In the genomic region with DNA sequence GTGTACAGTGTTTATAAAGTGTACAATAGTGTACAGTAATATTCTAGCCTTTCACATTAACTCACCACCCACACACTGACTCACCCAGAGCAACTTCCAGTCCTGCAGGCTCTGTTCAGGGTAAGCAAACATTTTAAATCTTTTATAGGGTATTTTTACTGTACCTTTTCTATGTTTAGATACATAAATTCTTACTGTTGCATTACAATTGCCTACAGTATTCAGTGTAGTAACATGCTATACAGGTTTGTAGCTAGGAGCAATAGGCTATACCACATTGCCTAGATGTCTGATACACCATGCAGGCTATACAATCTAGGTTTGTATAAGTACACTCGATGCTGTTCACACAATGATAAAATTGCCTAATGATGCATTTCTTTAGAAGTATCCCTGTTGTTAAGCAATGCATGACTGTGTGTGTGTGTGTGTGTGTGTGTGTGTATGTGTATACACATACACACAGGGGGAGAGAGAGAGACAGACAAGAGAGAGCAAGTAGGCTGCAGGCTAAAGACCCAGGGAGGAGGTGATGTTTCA, we compare ENCODE assay signal across 11 cellular contexts.
DNase-seq lines count a peak whose midpoint lies in the region; ATAC-seq and TF ChIP-seq lines count a peak whose summit lies in the region.
"Had no signal": no experiment of that assay in that cellular context is flagged by ENCODE, and none has a peak within 500 bp of the region (broad histone marks: within the 10 kb centered on the region; RNA-seq: fewer than 3 reads in every experiment).

No MANE protein-coding gene starts in this region.

- dilution Hi-C loops in IMR-90 (cut with HindIII; ENCODE audit: low sequenced_read_pairs, unreplicated experiment), result no loop called here

- no peak overlapping the region for H2AK9ac ChIP-seq in IMR-90 (replicated peaks; ENCODE audit: low read depth, low read length, poor library complexity)

- H3K79me2 ChIP-seq in DND-41 (ENCODE audit: insufficient read depth, low read length), result no peaks in the 10 kb centered on the region

- peak overlapping the region; percentile 17; the same call in 1 of the 2 replicates for H4K91ac ChIP-seq in IMR-90 (ENCODE audit: insufficient read depth, low read depth, low read length)

- H4K8ac ChIP-seq in IMR-90 (ENCODE audit: low read depth in 2 of 2, low read length in 2 of 2), result peak overlapping the region in 1 of 2 experiments; percentile 54; a peak in 1 of 4 replicates

- no peak for TF ChIP-seq POLR2A in IMR-90 (IDR thresholded peaks at IDR 0.05; ENCODE audit: low read depth, low read length)

- H3K27me3 Mint-ChIP-seq in activated T-helper 2 cell treated with anti-CD3 and anti-CD28 coated beads, Interferon-gamma antibody, Interleukin-2, Interleukin-4, amounts not matched to agents 10 μg/mL and 5 μg/mL and 100 μg/mL, durations not matched to agents 14 hours and 24 hours and 36 hours (ENCODE audit: low read depth), result no peaks in the 10 kb centered on the region
- H3K27me3 Mint-ChIP-seq: stimulated activated naive CD8-positive, alpha-beta T cell treated with anti-CD3 and anti-CD28 coated beads, Interleukin-15, Interleukin-2, amounts not matched to agents 100 ng/mL and 50 ng/mL, for 24 hours had no signal

- H3K36me3 Mint-ChIP-seq in activated T-helper 2 cell treated with anti-CD3 and anti-CD28 coated beads, Interferon-gamma antibody, Interleukin-2, Interleukin-4, amounts not matched to agents 10 μg/mL and 5 μg/mL and 100 μg/mL, durations not matched to agents 14 hours and 24 hours and 36 hours (ENCODE audit: low read depth), result no peaks in the 10 kb centered on the region

- no peaks in the 10 kb centered on the region for H3K9me3 Mint-ChIP-seq in activated T-helper 2 cell treated with anti-CD3 and anti-CD28 coated beads, Interferon-gamma antibody, Interleukin-2, Interleukin-4, amounts not matched to agents 10 μg/mL and 5 μg/mL and 100 μg/mL, durations not matched to agents 14 hours and 24 hours and 36 hours
- H3K9me3 Mint-ChIP-seq: stimulated activated naive CD8-positive, alpha-beta T cell treated with anti-CD3 and anti-CD28 coated beads, Interleukin-15, Interleukin-2, amounts not matched to agents 100 ng/mL and 50 ng/mL, for 24 hours had no signal

- H3K9me3 ChIP-seq in DND-41 (ENCODE audit: insufficient read depth, low read length, severe bottlenecking) (no peaks in the 10 kb centered on the region), IMR-90 (ENCODE audit: control insufficient read depth, insufficient read depth, low read length) (no peaks in the 10 kb centered on the region), mucosa of rectum (ENCODE audit: control insufficient read depth in 2 of 2, low read length in 2 of 2) (no peaks in the 10 kb centered on the region)

- H4K5ac ChIP-seq in IMR-90 (ENCODE audit: low read depth, low read length), result no peak overlapping the region

- BruUV-seq in IMR-90 (replicated peaks; lab: Mats Ljungman, UMichigan), result no TSS peak

- peak overlapping the region; percentile 43 for H2BK5ac ChIP-seq in IMR-90 (ENCODE audit: low read depth, low read length, poor library complexity, severe bottlenecking)

- H3K14ac ChIP-seq in IMR-90 (replicated peaks; ENCODE audit: low read depth, low read length), result no peak overlapping the region

- H3K79me1 ChIP-seq in IMR-90 (ENCODE audit: low read depth in 1 of 2, low read length in 2 of 2), result no peaks in the 10 kb centered on the region

- no peak overlapping the region; the same call in 2 of the 3 replicates for H2BK15ac ChIP-seq in IMR-90 (ENCODE audit: low read depth, low read length)

- H3K9ac ChIP-seq in DND-41 (ENCODE audit: low read depth, low read length), result no peak overlapping the region
- H3K9ac ChIP-seq in IMR-90 (ENCODE audit: low read depth, low read length), result no peak overlapping the region
- no peak overlapping the region for H3K9ac ChIP-seq in mucosa of rectum (ENCODE audit: low read depth in 1 of 2, low read length in 2 of 2)

- H2BK120ac ChIP-seq in IMR-90 (ENCODE audit: low read depth, low read length), result peak overlapping the region; percentile 26

- no peak overlapping the region for H3K4me3 ChIP-seq in DND-41 (ENCODE audit: low read depth in 1 of 2, low read length in 2 of 2)
- H3K4me3 ChIP-seq in IMR-90 (ENCODE audit: insufficient read depth, low read depth, low read length), result no peak overlapping the region
- no peak overlapping the region for H3K4me3 ChIP-seq in brain microvascular endothelial cell (ENCODE audit: low read depth, low read length)
- no peak overlapping the region for H3K4me3 ChIP-seq in mucosa of rectum (ENCODE audit: low read length in 2 of 2)

- peak overlapping the region; percentile 67; the same call in 1 of the 2 replicates for H3K4ac ChIP-seq in IMR-90 (ENCODE audit: low read depth, low read length)

- H3K23ac ChIP-seq in IMR-90 (ENCODE audit: low read depth, low read length), result peak overlapping the region; percentile 31; the same call in 1 of the 2 replicates

- H3K9me1 ChIP-seq in IMR-90 (ENCODE audit: insufficient read depth, low read length), result peaks cover 40% of the 10 kb centered on the region

- no peaks in the 10 kb centered on the region for H3K36me3 ChIP-seq in DND-41 (ENCODE audit: insufficient read depth, low read length)
- no peaks in the 10 kb centered on the region for H3K36me3 ChIP-seq in IMR-90 (ENCODE audit: control insufficient read depth, insufficient read depth, low read length)
- no peaks in the 10 kb centered on the region for H3K36me3 ChIP-seq in brain microvascular endothelial cell (replicated peaks)
- H3K36me3 ChIP-seq in mucosa of rectum (ENCODE audit: control insufficient read depth in 2 of 2, insufficient read depth in 2 of 2, low read length in 2 of 2), result no peaks in the 10 kb centered on the region
- H3K36me3 ChIP-seq: WERI-Rb-1 had no signal

- in situ Hi-C loops in IMR-90 (cut with MboI; ENCODE audit: low sequenced_read_pairs) (loop anchor here (10.0 kb wide), 1 partner anchor 182 kb away; no protein-coding TSS in a partner anchor), brain microvascular endothelial cell (cut with HindIII; ENCODE audit: low pct_ligation_motif_present, low sequenced_read_pairs) (loop anchor here (10.0 kb wide), 1 partner anchor 198 kb away; no protein-coding TSS in a partner anchor)

- no peak overlapping the region for H3K4me2 ChIP-seq in DND-41 (ENCODE audit: insufficient read depth, low read length)
- H3K4me2 ChIP-seq in IMR-90 (ENCODE audit: low read depth, low read length), result peak overlapping the region; percentile 48; the same call in 1 of the 2 replicates

- ATAC-seq in DND-41 (ENCODE audit: insufficient read depth, low read depth) (peak; percentile 16; the same call in 1 of the 3 replicates), IMR-90 (ENCODE audit: low read depth) (peak; percentile 80)

- WGBS in IMR-90 (ENCODE audit: extremely low coverage in 2 of 2, insufficient read length in 1 of 2), 2 experiments, result no CpG with 5 or more reads among the region's 1 CpG

- H3K27ac ChIP-seq in DND-41 (ENCODE audit: low read length), result no peak overlapping the region
- H3K27ac ChIP-seq in IMR-90 (ENCODE audit: insufficient read depth, low read length), result no peak overlapping the region
- H3K27ac ChIP-seq in brain microvascular endothelial cell, result no peak overlapping the region
- peak overlapping the region; percentile 46 to 60 for H3K27ac ChIP-seq in mucosa of rectum (ENCODE audit: low read depth in 2 of 2, low read length in 2 of 2)
- H3K27ac ChIP-seq: WERI-Rb-1 had no signal

- intact Hi-C loops in IMR-90 (cut with micrococcal nuclease), result no loop called here
- intact Hi-C loops in activated T-helper 2 cell treated with anti-CD3 and anti-CD28 coated beads, Interferon-gamma antibody, Interleukin-2, Interleukin-4, amounts not matched to agents 10 μg/mL and 5 μg/mL and 100 μg/mL, durations not matched to agents 14 hours and 24 hours and 36 hours (cut with micrococcal nuclease), result no loop called here

- H2BK20ac ChIP-seq in IMR-90 (ENCODE audit: low read depth, low read length), result peak overlapping the region; percentile 69

- H3K4me3 Mint-ChIP-seq in activated T-helper 2 cell treated with anti-CD3 and anti-CD28 coated beads, Interferon-gamma antibody, Interleukin-2, Interleukin-4, amounts not matched to agents 10 μg/mL and 5 μg/mL and 100 μg/mL, durations not matched to agents 14 hours and 24 hours and 36 hours (ENCODE audit: low read depth), result no peak overlapping the region
- H3K4me3 Mint-ChIP-seq: stimulated activated naive CD8-positive, alpha-beta T cell treated with anti-CD3 and anti-CD28 coated beads, Interleukin-15, Interleukin-2, amounts not matched to agents 100 ng/mL and 50 ng/mL, for 24 hours had no signal

- CTCF ChIA-PET in IMR-90 (lab: Yijun Ruan, JAX), result no interaction called here

- no peaks in the 10 kb centered on the region for H3K4me1 ChIP-seq in DND-41 (ENCODE audit: insufficient read depth, low read length)
- peaks cover 29% of the 10 kb centered on the region for H3K4me1 ChIP-seq in IMR-90 (ENCODE audit: control insufficient read depth, insufficient read depth, low read length)
- peaks cover 23 to 43% of the 10 kb centered on the region in 2 donors for H3K4me1 ChIP-seq in mucosa of rectum (ENCODE audit: control insufficient read depth in 2 of 2, insufficient read depth in 2 of 2, low read length in 2 of 2)

- peaks cover 9% of the 10 kb centered on the region for H3K4me1 Mint-ChIP-seq in activated T-helper 2 cell treated with anti-CD3 and anti-CD28 coated beads, Interferon-gamma antibody, Interleukin-2, Interleukin-4, amounts not matched to agents 10 μg/mL and 5 μg/mL and 100 μg/mL, durations not matched to agents 14 hours and 24 hours and 36 hours (ENCODE audit: low read depth)

- H2AK5ac ChIP-seq in IMR-90 (ENCODE audit: low read depth, low read length), result no peak overlapping the region

- no peak for DNase-seq in DND-41
- DNase-seq in IMR-90, result peak; percentile 76
- peak; percentile 55 for DNase-seq in brain microvascular endothelial cell
- no peak for DNase-seq in activated T-helper 2 cell treated with anti-CD3 and anti-CD28 coated beads, Interferon-gamma antibody, Interleukin-2, Interleukin-4, amounts not matched to agents 10 μg/mL and 5 μg/mL and 100 μg/mL, durations not matched to agents 14 hours and 24 hours and 36 hours (ENCODE audit: low spot score)
- no peak for DNase-seq in activated effector memory CD4-positive, alpha-beta T cell treated with anti-CD3 and anti-CD28 coated beads, Interleukin-2, amount 50 U/mL, for 16 hours
- no peak for DNase-seq in putamen (ENCODE audit: low spot score)
- DNase-seq: NCI-H345, RPMI8226, WERI-Rb-1 had no signal

- no peak overlapping the region for H3K27ac Mint-ChIP-seq in activated T-helper 2 cell treated with anti-CD3 and anti-CD28 coated beads, Interferon-gamma antibody, Interleukin-2, Interleukin-4, amounts not matched to agents 10 μg/mL and 5 μg/mL and 100 μg/mL, durations not matched to agents 14 hours and 24 hours and 36 hours
- H3K27ac Mint-ChIP-seq: stimulated activated naive CD8-positive, alpha-beta T cell treated with anti-CD3 and anti-CD28 coated beads, Interleukin-15, Interleukin-2, amounts not matched to agents 100 ng/mL and 50 ng/mL, for 24 hours had no signal

- H3K27me3 ChIP-seq in DND-41 (ENCODE audit: insufficient read depth, low read length, poor library complexity) (no peaks in the 10 kb centered on the region), IMR-90 (ENCODE audit: control insufficient read depth, insufficient read depth, low read length) (peaks cover 3% of the 10 kb centered on the region; the same call in 1 of the 2 replicates), brain microvascular endothelial cell (replicated peaks) (no peaks in the 10 kb centered on the region), mucosa of rectum (ENCODE audit: control insufficient read depth in 2 of 2, insufficient read depth in 2 of 2, low read length in 2 of 2) (no peaks in the 10 kb centered on the region)

- peak overlapping the region; percentile 28; the same call in 1 of the 2 replicates for H3K18ac ChIP-seq in IMR-90 (ENCODE audit: low read depth, low read length)

- H4K20me1 ChIP-seq in DND-41 (ENCODE audit: insufficient read depth, low read length), result no peaks in the 10 kb centered on the region
- H4K20me1 ChIP-seq in IMR-90 (ENCODE audit: insufficient read depth, low read length), result no peaks in the 10 kb centered on the region

- H2AFZ ChIP-seq in DND-41 (ENCODE audit: low read depth, low read length) (no peak overlapping the region), IMR-90 (replicated peaks; ENCODE audit: low read length, poor library complexity) (no peak overlapping the region)

- POLR2A ChIA-PET in IMR-90 (lab: Charles Lee; ENCODE audit: unreplicated experiment), result no interaction called here

- TF ChIP-seq CTCF in DND-41 (IDR thresholded peaks at IDR 0.05; ENCODE audit: borderline replicate concordance, extremely low read depth, low read length, poor library complexity, severe bottlenecking) (no peak), IMR-90 (conservative IDR thresholded peaks at IDR 0.05; ENCODE audit: low read depth, low read length) (no peak), brain microvascular endothelial cell (IDR thresholded peaks at IDR 0.05; ENCODE audit: low read depth, low read length, missing control alignments) (no peak)

- no peak overlapping the region for H3K56ac ChIP-seq in IMR-90 (ENCODE audit: extremely low read depth, insufficient read depth, low read length)

- TF ChIP-seq RAD21 in IMR-90 (IDR thresholded peaks at IDR 0.05; ENCODE audit: low read length), result no peak

Comparison
In these comparisons a context has a peak if more than half of its experiments do, and no peak if none do; other contexts are left out.
1. DNase-seq: peak in IMR-90 (single experiment) and brain microvascular endothelial cell (single experiment); none in DND-41 (single experiment), activated T-helper 2 cell treated with anti-CD3 and anti-CD28 coated beads, Interferon-gamma antibody, Interleukin-2, Interleukin-4, amounts not matched to agents 10 μg/mL and 5 μg/mL and 100 μg/mL, durations not matched to agents 14 hours and 24 hours and 36 hours (single experiment), activated effector memory CD4-positive, alpha-beta T cell treated with anti-CD3 and anti-CD28 coated beads, Interleukin-2, amount 50 U/mL, for 16 hours (single experiment) and putamen (single experiment).
2. H3K27ac ChIP-seq: peak in mucosa of rectum (2 of 2); none in DND-41 (single experiment), IMR-90 (single experiment) and brain microvascular endothelial cell (single experiment).